In genomic region chr4:51853027-51853682, GRCh38 we compare ENCODE assay signal across 11 cellular contexts. TPM values are rescaled to one million over a fixed set of nuclear protein-coding genes. Genes with fewer than 3 reads are reported as not detected.
DNase-seq lines count a peak whose midpoint lies in the region; TF ChIP-seq lines count a peak whose summit lies in the region.
"Had no signal": no experiment of that assay in that cellular context is flagged by ENCODE, and none has a peak within 500 bp of the region (broad histone marks: within the 10 kb centered on the region; RNA-seq: fewer than 3 reads in every experiment).

No MANE protein-coding gene starts in this region.

- no peaks in the 10 kb centered on the region for H3K27me3 Mint-ChIP-seq in neural crest cell (ENCODE audit: low read depth)
- H3K27me3 Mint-ChIP-seq: activated CD4-positive, alpha-beta memory T cell treated with anti-CD3 and anti-CD28 coated beads, Interleukin-2, amount 10 ng/mL, durations not matched to agents 7 days and 5 days had no signal

- TF ChIP-seq POLR2A in NB4 (IDR thresholded peaks at IDR 0.05; ENCODE audit: extremely low read depth, insufficient read length) (no peak), testis (IDR thresholded peaks at IDR 0.05) (no peak)

- H3K4me2 ChIP-seq in BLaER1 = peak overlapping the region; percentile 41

- intact Hi-C loops in testis (cut with DNase I; ENCODE audit: low total_unique reads) = no loop called here

- H3K9me3 Mint-ChIP-seq in neural crest cell = no peaks in the 10 kb centered on the region
- H3K9me3 Mint-ChIP-seq: activated CD4-positive, alpha-beta memory T cell treated with anti-CD3 and anti-CD28 coated beads, Interleukin-2, amount 10 ng/mL, durations not matched to agents 7 days and 5 days had no signal

- DNase-seq in NB4 (ENCODE audit: low read depth) (peak; percentile 9), fibroblast of peridontal ligament (ENCODE audit: extremely low read depth) (peak; percentile 41), neural crest cell (ENCODE audit: low read depth, low spot score) (no peak), GOT3 (lab: John Stamatoyannopoulos, UW) (no peak), SJCRH30 (no peak), retina (no peak), testis (no peak)
- DNase-seq: activated CD4-positive, alpha-beta memory T cell treated with anti-CD3 and anti-CD28 coated beads, Interleukin-2, amount 10 ng/mL, durations not matched to agents 7 days and 5 days; NCI-H2029 treated with DMSO at 0.1 percent for 48 hours had no signal

- peak overlapping the region; percentile 76 for H3K27ac Mint-ChIP-seq in neural crest cell (ENCODE audit: unreplicated experiment)
- H3K27ac Mint-ChIP-seq: activated CD4-positive, alpha-beta memory T cell treated with anti-CD3 and anti-CD28 coated beads, Interleukin-2, amount 10 ng/mL, durations not matched to agents 7 days and 5 days had no signal

- TF ChIP-seq CTCF in NB4 (IDR thresholded peaks at IDR 0.05; ENCODE audit: low read depth, low read length) (no peak), neural crest cell (conservative IDR thresholded peaks at IDR 0.05) (no peak), testis (IDR thresholded peaks at IDR 0.05) (no peak)

- peaks cover 57% of the 10 kb centered on the region for H3K4me1 ChIP-seq in BLaER1
- H3K4me1 ChIP-seq in SJCRH30 = no peaks in the 10 kb centered on the region
- peaks cover 17% of the 10 kb centered on the region for H3K4me1 ChIP-seq in testis
- H3K4me1 ChIP-seq: prostate gland had no signal

- peaks cover 5% of the 10 kb centered on the region for H3K36me3 Mint-ChIP-seq in neural crest cell (ENCODE audit: low read depth)

- H3K9me3 ChIP-seq in BLaER1 = no peaks in the 10 kb centered on the region; the same call in 1 of the 2 replicates
- H3K9me3 ChIP-seq in SJCRH30 (replicated peaks) = no peaks in the 10 kb centered on the region
- H3K9me3 ChIP-seq in testis = no peaks in the 10 kb centered on the region
- H3K9me3 ChIP-seq: prostate gland had no signal

- H3K36me3 ChIP-seq in BLaER1 = peaks cover 26% of the 10 kb centered on the region
- H3K36me3 ChIP-seq in SJCRH30 = peaks cover 22% of the 10 kb centered on the region
- no peaks in the 10 kb centered on the region for H3K36me3 ChIP-seq in testis (ENCODE audit: low read depth, missing control alignments)
- H3K36me3 ChIP-seq: prostate gland had no signal

- H3K27ac ChIP-seq in BLaER1 (no peak overlapping the region), SJCRH30 (no peak overlapping the region), testis (peak overlapping the region in 1 of 2 donors; percentile 71)

- H4K20me1 ChIP-seq in BLaER1 = peaks cover 87% of the 10 kb centered on the region

- H3K4me3 ChIP-seq in BLaER1 (no peak overlapping the region), NB4 (ENCODE audit: low read depth, low read length) (no peak overlapping the region), SJCRH30 (no peak overlapping the region), testis (no peak overlapping the region)
- H3K4me3 ChIP-seq: prostate gland had no signal

- 53 to 55% methylated on average over 6 of the region's 6 CpGs for WGBS in testis, 2 donors

- H3K9ac ChIP-seq in BLaER1 = no peak overlapping the region

- peaks cover 70% of the 10 kb centered on the region for H3K4me1 Mint-ChIP-seq in neural crest cell

- H3K27me3 ChIP-seq in BLaER1 = no peaks in the 10 kb centered on the region
- no peaks in the 10 kb centered on the region for H3K27me3 ChIP-seq in SJCRH30
- H3K27me3 ChIP-seq in testis = no peaks in the 10 kb centered on the region

- no peak overlapping the region for H3K4me3 Mint-ChIP-seq in neural crest cell
- H3K4me3 Mint-ChIP-seq: activated CD4-positive, alpha-beta memory T cell treated with anti-CD3 and anti-CD28 coated beads, Interleukin-2, amount 10 ng/mL, durations not matched to agents 7 days and 5 days had no signal

RNA-seq across cellular contexts. Expression of gene DCUN1D4, which starts 10.2 kb away (rescaled TPM):
- total RNA-seq in neural crest cell (69.0 and 70.9 TPM in 2 replicates), testis (10 to 100 TPM; 74.1 to 81.9 TPM)
- 59.9 and 66.5 TPM in 2 replicates for total RNA-seq in SJCRH30 (2014; rRNA removed; shearing (Covaris generic))
- polyA plus RNA-seq in testis (ENCODE audit: insufficient read depth, low read depth, low replicate concordance) = 57.7 TPM

Comparison
In these comparisons a context has a peak if more than half of its experiments do, and no peak if none do; other contexts are left out.
1. DNase-seq: peak in NB4 (single experiment) and fibroblast of peridontal ligament (single experiment); none in neural crest cell (single experiment), GOT3 (single experiment), SJCRH30 (0 of 2), retina (single experiment) and testis (single experiment).